21 cellular contexts compared by ENCODE assay signal in the genomic region with DNA sequence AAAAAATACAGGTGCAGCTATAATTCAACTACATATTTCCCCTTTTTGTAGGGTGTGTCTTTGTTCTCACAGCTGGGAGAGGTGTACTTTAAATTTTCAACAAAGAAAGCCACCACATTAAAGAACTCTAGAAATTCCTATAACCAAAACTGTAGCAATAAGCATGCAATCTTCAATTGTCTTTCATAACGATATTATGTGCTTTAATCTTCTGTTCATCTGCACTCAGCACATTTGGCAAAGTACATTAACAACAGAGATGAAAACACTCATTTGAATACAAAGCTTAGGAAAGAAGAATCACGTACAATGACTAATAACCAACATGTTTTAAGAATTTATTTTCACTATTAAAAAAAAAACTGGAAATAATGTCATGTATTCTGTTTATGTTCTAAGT.
"Had no signal": no experiment of that assay in that cellular context is flagged by ENCODE, and none has a peak within 500 bp of the region (broad histone marks: within the 10 kb centered on the region; RNA-seq: fewer than 3 reads in every experiment).

No MANE protein-coding gene starts in this region.

- FAIRE-seq: HepG2, RCC 7860 had no signal

- ATAC-seq: HepG2 had no signal

- H3K27ac ChIP-seq: SJSA1, SK-N-MC had no signal

- H3K4me3 ChIP-seq: MG63, SJSA1, SK-N-MC had no signal

- DNase-seq: IMR-90, Karpas-422, KG1, MG63, NCI-H1092 treated with DMSO at 0.1 percent for 48 hours, NCI-H1436, NCI-H187, NCI-H2029, NCI-H2081 treated with DMSO at 0.1 percent for 48 hours, NCI-H2171, NCI-H226, NCI-H446, NCI-H510A, NCI-H524 treated with DMSO at 0.1 percent for 48 hours, Right ventricle myocardium superior, RPMI8226, SIG-M5 had no signal

- H3K27me3 ChIP-seq: MG63, SJSA1 had no signal
